17 cellular contexts compared by ENCODE assay signal in the genomic region with DNA sequence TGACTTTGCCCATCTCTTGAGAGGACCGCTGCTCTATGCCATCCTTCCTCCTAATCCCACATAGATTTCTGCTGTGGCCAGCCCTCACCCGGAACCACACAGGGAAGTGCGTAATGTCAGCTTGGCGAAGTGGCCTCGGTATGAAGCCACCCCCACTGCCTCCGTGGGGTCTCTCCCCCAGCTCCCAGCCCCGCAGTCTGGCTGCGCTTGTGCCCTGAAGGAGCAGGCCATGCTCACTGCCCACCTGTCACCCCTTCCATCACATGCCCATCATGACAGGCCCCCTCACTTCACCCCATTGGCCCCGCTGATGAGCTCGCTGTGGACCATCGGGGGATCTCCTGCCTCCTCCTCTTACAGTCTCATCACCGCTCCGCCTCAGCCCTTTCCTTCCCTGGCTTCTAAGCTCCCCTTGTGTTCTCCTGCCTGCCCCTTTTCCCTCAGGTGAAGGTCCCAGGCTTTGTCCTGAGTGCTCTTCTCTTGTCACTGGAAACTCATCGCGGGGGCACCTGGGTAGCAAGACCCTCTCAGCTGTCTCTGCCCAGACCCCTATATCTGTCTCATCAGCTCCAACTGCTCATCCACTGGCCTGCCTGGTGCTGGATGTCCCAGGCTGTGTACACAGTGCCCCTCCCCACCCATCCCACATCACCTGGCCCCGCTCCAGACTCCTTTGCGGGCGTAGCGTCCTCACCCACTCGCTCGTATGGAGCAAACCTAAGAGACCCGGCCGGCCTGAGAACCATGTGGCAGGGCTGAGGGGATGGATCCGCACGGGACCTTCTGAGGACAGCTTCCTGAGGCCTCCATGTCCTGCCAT.
"Had no signal": no experiment of that assay in that cellular context is flagged by ENCODE, and none has a peak within 500 bp of the region (broad histone marks: within the 10 kb centered on the region; RNA-seq: fewer than 3 reads in every experiment).

No MANE protein-coding gene starts in this region.

- H3K4me1 ChIP-seq: breast epithelium, psoas muscle, upper lobe of right lung had no signal

- H3K4me3 Mint-ChIP-seq: activated CD8-positive, alpha-beta memory T cell treated with anti-CD3 and anti-CD28 coated beads, Interleukin-2, amount 10 ng/mL, durations not matched to agents 7 days and 5 days; activated T-cell treated with anti-CD3 and anti-CD28 coated beads, Interleukin-2, amount 50 U/mL, for 24 hours; naive B cell had no signal

- ATAC-seq: activated CD8-positive, alpha-beta memory T cell treated with anti-CD3 and anti-CD28 coated beads, Interleukin-2, amount 10 ng/mL, durations not matched to agents 7 days and 5 days; activated naive CD4-positive, alpha-beta T cell treated with anti-CD3 and anti-CD28 coated beads, Interleukin-2, amount 50 U/mL, for 72 hours; left lobe of liver; psoas muscle; stimulated activated naive CD8-positive, alpha-beta T cell treated with anti-CD3 and anti-CD28 coated beads, Interleukin-15, Interleukin-2, amounts not matched to agents 100 U/mL and 50 U/mL, for 24 hours had no signal

- H3K36me3 ChIP-seq: breast epithelium, suprapubic skin, upper lobe of right lung had no signal

- H3K9me3 Mint-ChIP-seq: activated naive CD4-positive, alpha-beta T cell treated with anti-CD3 and anti-CD28 coated beads, Interleukin-2, amount 50 U/mL, for 72 hours; activated T-cell treated with anti-CD3 and anti-CD28 coated beads, Interleukin-2, amount 50 U/mL, for 24 hours had no signal

- H3K27me3 ChIP-seq: breast epithelium, esophagus muscularis mucosa, suprapubic skin, upper lobe of right lung had no signal

- H3K4me3 ChIP-seq: breast epithelium, esophagus muscularis mucosa, psoas muscle, suprapubic skin, upper lobe of right lung had no signal

- H3K36me3 Mint-ChIP-seq: activated CD8-positive, alpha-beta memory T cell treated with anti-CD3 and anti-CD28 coated beads, Interleukin-2, amount 10 ng/mL, durations not matched to agents 7 days and 5 days; activated naive CD4-positive, alpha-beta T cell treated with anti-CD3 and anti-CD28 coated beads, Interleukin-2, amount 50 U/mL, for 72 hours; naive B cell had no signal

- DNase-seq: activated CD8-positive, alpha-beta memory T cell treated with anti-CD3 and anti-CD28 coated beads, Interleukin-2, amount 10 ng/mL, durations not matched to agents 7 days and 5 days; activated effector memory CD4-positive, alpha-beta T cell treated with Interleukin-2 at 50 U/mL for 16 hours; activated T-cell treated with anti-CD3 and anti-CD28 coated beads, Interleukin-2, amount 50 U/mL, for 24 hours; foreskin fibroblast; head of caudate nucleus; midbrain; naive B cell; stimulated activated CD4-positive, alpha-beta T cell treated with anti-CD3 and anti-CD28 coated beads, Interleukin-4, amount 100 ng/mL, for 1 hour; stimulated activated CD8-positive, alpha-beta memory T cell treated with anti-CD3 and anti-CD28 coated beads, Interleukin-4, amount 100 ng/mL, for 48 hours; stimulated activated naive CD8-positive, alpha-beta T cell treated with anti-CD3 and anti-CD28 coated beads, Interleukin-15, Interleukin-2, amounts not matched to agents 100 U/mL and 50 U/mL, for 24 hours; upper lobe of right lung had no signal

- H3K9me3 ChIP-seq: breast epithelium, esophagus muscularis mucosa, psoas muscle, suprapubic skin, upper lobe of right lung had no signal

- H3K4me1 Mint-ChIP-seq: activated CD8-positive, alpha-beta memory T cell treated with anti-CD3 and anti-CD28 coated beads, Interleukin-2, amount 10 ng/mL, durations not matched to agents 7 days and 5 days had no signal

- H3K27ac ChIP-seq: breast epithelium, psoas muscle, suprapubic skin, upper lobe of right lung had no signal

- H3K27me3 Mint-ChIP-seq: activated CD8-positive, alpha-beta memory T cell treated with anti-CD3 and anti-CD28 coated beads, Interleukin-2, amount 10 ng/mL, durations not matched to agents 7 days and 5 days; activated T-cell treated with anti-CD3 and anti-CD28 coated beads, Interleukin-2, amount 50 U/mL, for 24 hours; naive B cell had no signal

- H3K27ac Mint-ChIP-seq: activated CD8-positive, alpha-beta memory T cell treated with anti-CD3 and anti-CD28 coated beads, Interleukin-2, amount 10 ng/mL, durations not matched to agents 7 days and 5 days; activated naive CD4-positive, alpha-beta T cell treated with anti-CD3 and anti-CD28 coated beads, Interleukin-2, amount 50 U/mL, for 72 hours; activated T-cell treated with anti-CD3 and anti-CD28 coated beads, Interleukin-2, amount 50 U/mL, for 24 hours; naive B cell had no signal
